In the genomic region with DNA sequence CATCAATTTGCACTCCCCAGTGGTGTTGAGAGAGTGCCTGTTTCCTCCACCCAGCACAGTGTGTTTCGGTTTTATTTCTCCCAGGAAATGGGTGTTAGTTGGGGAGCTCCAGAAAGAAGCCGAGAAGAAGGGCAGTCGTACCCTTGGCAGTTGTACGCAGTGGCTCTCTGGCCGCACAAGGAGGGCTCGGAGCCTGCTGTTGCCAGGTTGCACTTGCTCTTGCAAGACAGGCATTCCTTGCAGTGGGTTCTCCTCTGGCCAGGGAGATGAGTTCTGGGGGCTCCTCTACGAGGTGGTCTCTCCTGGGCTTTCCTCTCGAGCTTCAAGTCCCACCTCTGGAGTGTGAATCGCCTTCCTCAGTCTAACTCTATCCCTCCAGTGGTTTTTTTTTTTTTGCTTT, we compare ENCODE assay signal across 34 cellular contexts. TPM values are rescaled to one million over a fixed set of nuclear protein-coding genes. Genes with fewer than 3 reads are reported as not detected.
"Had no signal": no experiment of that assay in that cellular context is flagged by ENCODE, and none has a peak within 500 bp of the region (broad histone marks: within the 10 kb centered on the region; RNA-seq: fewer than 3 reads in every experiment).

No MANE protein-coding gene starts in this region.

- H3K4me2 ChIP-seq: smooth muscle cell had no signal

- H3K4me3 ChIP-seq: adrenal gland, cardiac muscle cell, coronary artery, dorsolateral prefrontal cortex, heart left ventricle, left ventricle myocardium inferior, lung, pancreas, psoas muscle, smooth muscle cell had no signal

- H3K9me3 Mint-ChIP-seq: activated naive CD4-positive, alpha-beta T cell treated with anti-CD3 and anti-CD28 coated beads, Interleukin-2, amount 50 U/mL, for 72 hours; activated T-cell treated with anti-CD3 and anti-CD28 coated beads, Interleukin-2, amount 50 U/mL, for 72 hours; brain; naive B cell; nephron progenitor cell; T-helper 1 cell treated with Interleukin-12 subunit alpha and Interleukin-12 subunit beta and Interleukin-4 antibody, amounts not matched to agents 30 μg/mL and 1 μg/mL, for 36 hours; type B pancreatic cell had no signal

- H3K4me3 Mint-ChIP-seq: activated T-cell treated with anti-CD3 and anti-CD28 coated beads, Interleukin-2, amount 50 U/mL, for 72 hours; brain; nephron progenitor cell; T-helper 1 cell treated with Interleukin-12 subunit alpha and Interleukin-12 subunit beta and Interleukin-4 antibody, amounts not matched to agents 30 μg/mL and 1 μg/mL, for 36 hours; type B pancreatic cell had no signal

- H3K27me3 ChIP-seq: adrenal gland, cardiac muscle cell, dorsolateral prefrontal cortex, heart left ventricle, neutrophil, pancreas had no signal

- H3K27ac Mint-ChIP-seq: activated naive CD4-positive, alpha-beta T cell treated with anti-CD3 and anti-CD28 coated beads, Interleukin-2, amount 50 U/mL, for 72 hours; activated T-cell treated with anti-CD3 and anti-CD28 coated beads, Interleukin-2, amount 50 U/mL, for 72 hours; T-helper 1 cell treated with Interleukin-12 subunit alpha and Interleukin-12 subunit beta and Interleukin-4 antibody, amounts not matched to agents 30 μg/mL and 1 μg/mL, for 36 hours; type B pancreatic cell had no signal

- H3K9me3 ChIP-seq: adrenal gland, heart left ventricle, left ventricle myocardium inferior, neutrophil, pancreas, psoas muscle had no signal

- ATAC-seq: activated naive CD4-positive, alpha-beta T cell treated with anti-CD3 and anti-CD28 coated beads, Interleukin-2, amount 50 U/mL, for 72 hours; activated T-cell treated with anti-CD3 and anti-CD28 coated beads, Interleukin-2, amount 50 U/mL, for 72 hours; heart left ventricle; pancreas; psoas muscle had no signal

- H3K27me3 Mint-ChIP-seq: brain, naive B cell, type B pancreatic cell had no signal

- H3K27ac ChIP-seq: adrenal gland, cardiac muscle cell, left ventricle myocardium inferior, neutrophil, pancreas, psoas muscle had no signal

- DNase-seq: activated CD4-positive, alpha-beta T cell treated with anti-CD3 and anti-CD28 coated beads for 4 hours; activated CD4-positive, alpha-beta T cell treated with anti-CD3 and anti-CD28 coated beads, Interleukin-2, amount 50 U/mL, for 4 hours; activated naive CD4-positive, alpha-beta T cell; activated T-cell treated with anti-CD3 and anti-CD28 coated beads for 4 hours; activated T-cell treated with anti-CD3 and anti-CD28 coated beads, Interleukin-2, amount 50 U/mL, for 72 hours; adrenal gland; cerebellar nuclear complex; effector memory CD4-positive, alpha-beta T cell; erythroblast; heart left ventricle; left ventricle myocardium inferior; naive B cell; nephron progenitor cell; pancreas; psoas muscle; stimulated activated CD4-positive, alpha-beta T cell treated with anti-CD3 and anti-CD28 coated beads, Interleukin-15, amount 100 ng/mL, for 24 hours; stimulated activated CD4-positive, alpha-beta T cell treated with anti-CD3 and anti-CD28 coated beads, Interleukin-2, amount 100 ng/mL, for 24 hours; stimulated activated naive CD4-positive, alpha-beta T cell; SW 1271; T-helper 9 cell had no signal

RNA-seq across cellular contexts. Expression of gene QRFP, which starts 29.1 kb away (rescaled TPM):
- total RNA-seq: activated naive CD4-positive, alpha-beta T cell treated with anti-CD3 and anti-CD28 coated beads, Interleukin-2, amount 50 U/mL, for 72 hours; activated T-cell treated with anti-CD3 and anti-CD28 coated beads, Interleukin-2, amount 50 U/mL, for 72 hours; adrenal gland; aorta; cardiac muscle cell; dorsolateral prefrontal cortex; fibroblast of lung; fibroblast of villous mesenchyme; heart left ventricle; left ventricle myocardium inferior; lung; pancreas; psoas muscle; smooth muscle cell; temporal lobe had no signal
